Comparison of ENCODE assay signal across 32 cellular contexts in genomic region chr2:200523604-200524003, GRCh38.
"Had no signal": no experiment of that assay in that cellular context is flagged by ENCODE, and none has a peak within 500 bp of the region (broad histone marks: within the 10 kb centered on the region; RNA-seq: fewer than 3 reads in every experiment).

No MANE protein-coding gene starts in this region.

- H3K9me3 ChIP-seq: gastroesophageal sphincter, pancreas, psoas muscle, sigmoid colon, vagina had no signal

- H3K27me3 Mint-ChIP-seq: activated naive CD4-positive, alpha-beta T cell treated with anti-CD3 and anti-CD28 coated beads, Interleukin-2, amount 50 U/mL, for 24 hours; stimulated activated naive B cell treated with anti-CD40 and anti-IgM and Interleukin-4, amounts not matched to agents 10 μg/mL and 1 μg/mL and 100 μg/mL, for 72 hours had no signal

- H3K27ac Mint-ChIP-seq: activated CD4-positive, alpha-beta T cell treated with anti-CD3 and anti-CD28 coated beads, Interleukin-2, amount 10 ng/mL, durations not matched to agents 7 days and 5 days; activated CD8-positive, alpha-beta T cell treated with anti-CD3 and anti-CD28 coated beads for 36 hours; activated naive CD4-positive, alpha-beta T cell treated with anti-CD3 and anti-CD28 coated beads, Interleukin-2, amount 50 U/mL, for 24 hours; activated naive CD8-positive, alpha-beta T cell treated with anti-CD3 and anti-CD28 coated beads, Interleukin-2, amount 50 U/mL, for 24 hours; activated T-helper 2 cell treated with anti-CD3 and anti-CD28 coated beads, Interferon-gamma antibody, Interleukin-2, Interleukin-4, amounts not matched to agents 10 μg/mL and 5 μg/mL and 100 μg/mL, durations not matched to agents 14 hours and 24 hours and 36 hours; mesothelial cell of epicardium; natural killer cell; stimulated activated naive B cell treated with anti-CD40 and anti-IgM and Interleukin-4, amounts not matched to agents 10 μg/mL and 1 μg/mL and 100 μg/mL, for 72 hours; T-helper 1 cell treated with Interleukin-12 subunit alpha and Interleukin-12 subunit beta and Interleukin-4 antibody, amounts not matched to agents 30 μg/mL and 1 μg/mL, for 36 hours had no signal

- ATAC-seq: activated CD8-positive, alpha-beta T cell treated with anti-CD3 and anti-CD28 coated beads for 36 hours; activated naive CD8-positive, alpha-beta T cell treated with anti-CD3 and anti-CD28 coated beads, Interleukin-2, amount 50 U/mL, for 24 hours; activated T-cell treated with anti-CD3 and anti-CD28 coated beads, Interleukin-2, amount 50 U/mL, for 4 hours; gastroesophageal sphincter; left cardiac atrium; natural killer cell; pancreas; psoas muscle; stimulated activated naive B cell treated with anti-CD40 and anti-IgM and Interleukin-4, amounts not matched to agents 10 μg/mL and 1 μg/mL and 100 μg/mL, for 72 hours had no signal

- H3K4me3 ChIP-seq: coronary artery, dorsolateral prefrontal cortex, gastroesophageal sphincter, hepatocyte, pancreas, psoas muscle, sigmoid colon, vagina had no signal

- FAIRE-seq: bronchial epithelial cell, keratinocyte, pancreas, TTC549 had no signal

- H3K4me2 ChIP-seq: hepatocyte had no signal

- H2AFZ ChIP-seq: hepatocyte had no signal

- H3K9me3 Mint-ChIP-seq: activated CD4-positive, alpha-beta T cell treated with anti-CD3 and anti-CD28 coated beads, Interleukin-2, amount 10 ng/mL, durations not matched to agents 7 days and 5 days; activated CD8-positive, alpha-beta T cell treated with anti-CD3 and anti-CD28 coated beads for 36 hours; activated naive CD4-positive, alpha-beta T cell treated with anti-CD3 and anti-CD28 coated beads, Interleukin-2, amount 50 U/mL, for 24 hours; activated naive CD8-positive, alpha-beta T cell treated with anti-CD3 and anti-CD28 coated beads, Interleukin-2, amount 50 U/mL, for 24 hours; activated T-cell treated with anti-CD3 and anti-CD28 coated beads, Interleukin-2, amount 50 U/mL, for 4 hours; activated T-helper 2 cell treated with anti-CD3 and anti-CD28 coated beads, Interferon-gamma antibody, Interleukin-2, Interleukin-4, amounts not matched to agents 10 μg/mL and 5 μg/mL and 100 μg/mL, durations not matched to agents 14 hours and 24 hours and 36 hours; mesothelial cell of epicardium; natural killer cell; stimulated activated naive B cell treated with anti-CD40 and anti-IgM and Interleukin-4, amounts not matched to agents 10 μg/mL and 1 μg/mL and 100 μg/mL, for 72 hours; T-helper 1 cell treated with Interleukin-12 subunit alpha and Interleukin-12 subunit beta and Interleukin-4 antibody, amounts not matched to agents 30 μg/mL and 1 μg/mL, for 36 hours had no signal

- H3K36me3 ChIP-seq: gastroesophageal sphincter, pancreas, sigmoid colon, vagina, WERI-Rb-1 had no signal

- DNase-seq: activated CD4-positive, alpha-beta T cell treated with anti-CD3 and anti-CD28 coated beads, Interleukin-2, amount 10 ng/mL, durations not matched to agents 7 days and 5 days; activated CD4-positive, CD25-positive, alpha-beta regulatory T cell treated with anti-CD3 and anti-CD28 coated beads, Interleukin-2, amount 50 U/mL, for 72 hours; activated CD8-positive, alpha-beta T cell treated with anti-CD3 and anti-CD28 coated beads for 36 hours; activated naive CD8-positive, alpha-beta T cell treated with anti-CD3 and anti-CD28 coated beads, Interleukin-2, amount 50 U/mL, for 24 hours; activated T-cell treated with anti-CD3 and anti-CD28 coated beads, Interleukin-2, amount 50 U/mL, for 4 hours; amygdala; dorsolateral prefrontal cortex; effector memory CD4-positive, alpha-beta T cell; erythroblast; left cardiac atrium; natural killer cell; pancreas; psoas muscle; sigmoid colon; stimulated activated CD4-positive, alpha-beta T cell treated with anti-CD3 and anti-CD28 coated beads, Interleukin-15, amount 100 ng/mL, for 24 hours; stimulated activated CD4-positive, alpha-beta T cell treated with anti-CD3 and anti-CD28 coated beads, Interleukin-2, amount 100 ng/mL, for 24 hours; stimulated activated naive B cell treated with anti-CD40 and anti-IgM and Interleukin-4, amounts not matched to agents 10 μg/mL and 1 μg/mL and 100 μg/mL, for 72 hours; SW 1271; T-helper 9 cell; trophoblast cell; WERI-Rb-1 had no signal

- H3K27ac ChIP-seq: coronary artery, dorsolateral prefrontal cortex, gastroesophageal sphincter, hepatocyte, pancreas, psoas muscle, sigmoid colon, vagina, WERI-Rb-1 had no signal

- H3K27me3 ChIP-seq: dorsolateral prefrontal cortex, pancreas, sigmoid colon, vagina had no signal

- H3K4me3 Mint-ChIP-seq: activated CD4-positive, alpha-beta T cell treated with anti-CD3 and anti-CD28 coated beads, Interleukin-2, amount 10 ng/mL, durations not matched to agents 7 days and 5 days; activated CD8-positive, alpha-beta T cell treated with anti-CD3 and anti-CD28 coated beads for 36 hours; activated naive CD4-positive, alpha-beta T cell treated with anti-CD3 and anti-CD28 coated beads, Interleukin-2, amount 50 U/mL, for 24 hours; activated naive CD8-positive, alpha-beta T cell treated with anti-CD3 and anti-CD28 coated beads, Interleukin-2, amount 50 U/mL, for 24 hours; activated T-cell treated with anti-CD3 and anti-CD28 coated beads, Interleukin-2, amount 50 U/mL, for 4 hours; mesothelial cell of epicardium; natural killer cell; stimulated activated naive B cell treated with anti-CD40 and anti-IgM and Interleukin-4, amounts not matched to agents 10 μg/mL and 1 μg/mL and 100 μg/mL, for 72 hours; T-helper 1 cell treated with Interleukin-12 subunit alpha and Interleukin-12 subunit beta and Interleukin-4 antibody, amounts not matched to agents 30 μg/mL and 1 μg/mL, for 36 hours had no signal

- H3K36me3 Mint-ChIP-seq: activated naive CD4-positive, alpha-beta T cell treated with anti-CD3 and anti-CD28 coated beads, Interleukin-2, amount 50 U/mL, for 24 hours; mesothelial cell of epicardium; natural killer cell; stimulated activated naive B cell treated with anti-CD40 and anti-IgM and Interleukin-4, amounts not matched to agents 10 μg/mL and 1 μg/mL and 100 μg/mL, for 72 hours had no signal
